8 cellular contexts compared by ENCODE assay signal in the genomic region with DNA sequence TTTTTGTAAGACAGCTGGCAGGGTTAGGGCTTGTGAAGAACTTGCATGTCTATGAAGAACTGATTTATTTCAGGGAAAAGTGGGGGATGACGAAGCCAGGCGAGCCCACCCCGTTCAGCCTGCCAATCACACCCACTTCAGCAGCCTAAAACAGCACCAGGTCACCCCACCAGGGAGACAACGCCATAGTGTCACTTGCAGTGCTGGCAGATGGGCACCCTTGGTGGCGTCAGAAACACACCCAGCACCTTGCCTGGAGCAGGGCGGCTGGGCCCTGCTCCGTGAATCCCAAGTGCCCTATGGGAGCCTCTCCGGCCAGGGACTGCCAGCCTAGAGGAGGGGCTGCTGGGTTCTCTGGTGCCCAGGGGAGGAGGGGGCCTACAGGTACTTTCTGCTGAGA. TPM values are rescaled to one million over a fixed set of nuclear protein-coding genes. Genes with fewer than 3 reads are reported as not detected.
A peak's percentile ranks its signal among the peaks of the same experiment; 100 is the strongest.
DNase-seq lines count a peak whose midpoint lies in the region; ATAC-seq and TF ChIP-seq lines count a peak whose summit lies in the region.

No MANE protein-coding gene starts in this region.

- DNase-seq in coronary artery (ENCODE audit: low spot score) (no peak), osteoblast (ENCODE audit: insufficient read length, low spot score, missing footprints) (no peak), UCSD-AML1 (lab: John Stamatoyannopoulos, UW; ENCODE audit: unreplicated experiment) (no peak), globus pallidus (ENCODE audit: low spot score) (no peak)
- no peak for DNase-seq in activated CD8-positive, alpha-beta memory T cell treated with anti-CD3 and anti-CD28 coated beads, Interleukin-2, amount 50 U/mL, for 4 hours

- no peak overlapping the region for H2AFZ ChIP-seq in osteoblast (ENCODE audit: low read length)

- H3K27me3 Mint-ChIP-seq in IgD-negative memory B cell = no peaks in the 10 kb centered on the region

- H3K4me3 ChIP-seq in coronary artery (no peak overlapping the region), osteoblast (ENCODE audit: insufficient read depth, low read length) (no peak overlapping the region)

- peaks cover 36% of the 10 kb centered on the region for H3K36me3 ChIP-seq in osteoblast (ENCODE audit: insufficient read depth, low read length)

- no peaks in the 10 kb centered on the region for H3K36me3 Mint-ChIP-seq in IgD-negative memory B cell

- H3K4me1 Mint-ChIP-seq in IgD-negative memory B cell = peaks cover 33 to 39% (median 34%) of the 10 kb centered on the region in 3 donors

- peaks cover 43% of the 10 kb centered on the region for H4K20me1 ChIP-seq in osteoblast (ENCODE audit: insufficient read depth, low read length)

- peak overlapping the region; percentile 7 to 85 (median 56) for H3K4me3 Mint-ChIP-seq in IgD-negative memory B cell

- peaks cover 21% of the 10 kb centered on the region for H3K79me2 ChIP-seq in osteoblast (ENCODE audit: insufficient read depth, low read length)

- peaks cover 40% of the 10 kb centered on the region for H3K4me1 ChIP-seq in osteoblast (ENCODE audit: insufficient read depth, low read length)

- H3K4me2 ChIP-seq in osteoblast (ENCODE audit: insufficient read depth, low read length) = peak overlapping the region; percentile 80

- TF ChIP-seq CTCF in C4-2B (conservative IDR thresholded peaks at IDR 0.05) = no peak
- TF ChIP-seq CTCF in coronary artery (IDR thresholded peaks at IDR 0.05) = no peak
- TF ChIP-seq CTCF in osteoblast (IDR thresholded peaks at IDR 0.05; ENCODE audit: extremely low read depth, low read depth, low read length) = no peak

- H3K27ac ChIP-seq in C4-2B (peak overlapping the region; percentile 97), coronary artery (peak overlapping the region; percentile 15 to 93), osteoblast (ENCODE audit: low read depth, low read length) (no peak overlapping the region)

- H3K27ac Mint-ChIP-seq in IgD-negative memory B cell = peak overlapping the region; percentile 13 to 92 (median 89)

- H3K9me3 Mint-ChIP-seq in IgD-negative memory B cell = no peaks in the 10 kb centered on the region

- no peaks in the 10 kb centered on the region for H3K9me3 ChIP-seq in osteoblast (ENCODE audit: low read depth, low read length)

- H3K27me3 ChIP-seq in osteoblast (ENCODE audit: insufficient read depth, low read length) = no peaks in the 10 kb centered on the region

- ATAC-seq in HG03097 (IDR thresholded peaks at IDR 0.05; ENCODE audit: low FRiP score, unreplicated experiment) = no peak

RNA-seq across cellular contexts. Expression of a gene that starts 5.0 kb away (rescaled TPM):
- polyA plus RNA-seq in IgD-negative memory B cell = 55.6 TPM
- 43.9 and 45.6 TPM in 2 replicates for total RNA-seq in osteoblast

RNA-seq across cellular contexts. Expression of a gene that starts 59.2 kb away (rescaled TPM):
- 20.7 TPM for polyA plus RNA-seq in IgD-negative memory B cell
- total RNA-seq in osteoblast = 19.4 and 22.1 TPM in 2 replicates
